In genomic region chr2:203786912-203787311, GRCh38 we compare ENCODE assay signal across 10 cellular contexts.
DNase-seq lines count a peak whose midpoint lies in the region; ATAC-seq and TF ChIP-seq lines count a peak whose summit lies in the region.
"Had no signal": no experiment of that assay in that cellular context is flagged by ENCODE, and none has a peak within 500 bp of the region (broad histone marks: within the 10 kb centered on the region; RNA-seq: fewer than 3 reads in every experiment).

No MANE protein-coding gene starts in this region.

- H3K27me3 ChIP-seq in skeletal muscle satellite cell (ENCODE audit: control insufficient read depth, insufficient read depth, low read length): no peaks in the 10 kb centered on the region
- H3K27me3 ChIP-seq: body of pancreas had no signal

- no peak for ATAC-seq in activated CD4-positive, alpha-beta T cell treated with anti-CD3 and anti-CD28 coated beads for 36 hours
- ATAC-seq: activated CD4-positive, CD25-positive, alpha-beta regulatory T cell treated with anti-CD3 and anti-CD28 coated beads, Interleukin-2, amount 50 U/mL, for 24 hours; body of pancreas had no signal

- peak overlapping the region; percentile 10 for H3K27ac Mint-ChIP-seq in glutamatergic neuron (ENCODE audit: unreplicated experiment)
- H3K27ac Mint-ChIP-seq in activated CD4-positive, alpha-beta T cell treated with anti-CD3 and anti-CD28 coated beads for 36 hours: no peak overlapping the region

- CTCF ChIA-PET in OCI-LY7 (lab: Charles Lee; ENCODE audit: unreplicated experiment): no interaction called here
- CTCF ChIA-PET in activated CD4-positive, alpha-beta T cell treated with anti-CD3 and anti-CD28 coated beads for 36 hours (lab: Charles Lee): interaction anchor here (1.2 kb wide), 1 partner anchor 123 kb away, joined by 3 read pairs; no protein-coding TSS in a partner anchor

- intact Hi-C loops in OCI-LY7 (cut with micrococcal nuclease; ENCODE audit: unreplicated experiment): no loop called here
- intact Hi-C loops in activated CD4-positive, alpha-beta T cell treated with anti-CD3 and anti-CD28 coated beads for 36 hours (cut with DNase I, micrococcal nuclease): no loop called here

- H3K36me3 Mint-ChIP-seq in glutamatergic neuron (ENCODE audit: unreplicated experiment): no peaks in the 10 kb centered on the region
- no peaks in the 10 kb centered on the region for H3K36me3 Mint-ChIP-seq in activated CD4-positive, alpha-beta T cell treated with anti-CD3 and anti-CD28 coated beads for 36 hours (ENCODE audit: low read depth)

- no peaks in the 10 kb centered on the region for H4K20me1 ChIP-seq in OCI-LY7 (ENCODE audit: insufficient read depth, low read length)

- H3K79me2 ChIP-seq in OCI-LY7 (ENCODE audit: insufficient read depth, low read depth, low read length): no peaks in the 10 kb centered on the region

- no peak overlapping the region for H3K4me3 Mint-ChIP-seq in glutamatergic neuron (ENCODE audit: unreplicated experiment)
- H3K4me3 Mint-ChIP-seq in activated CD4-positive, alpha-beta T cell treated with anti-CD3 and anti-CD28 coated beads for 36 hours: no peak overlapping the region

- H3K36me3 ChIP-seq in OCI-LY7 (ENCODE audit: insufficient read depth, low read length) (no peaks in the 10 kb centered on the region), skeletal muscle satellite cell (ENCODE audit: insufficient read depth, low read length) (no peaks in the 10 kb centered on the region)

- peak overlapping the region; percentile 71; the same call in 1 of the 2 replicates for H2AFZ ChIP-seq in OCI-LY7 (ENCODE audit: low read length)

- no peak overlapping the region for H3K27ac ChIP-seq in OCI-LY7 (ENCODE audit: low read depth, low read length, poor library complexity, severe bottlenecking)

- H3K4me1 Mint-ChIP-seq in glutamatergic neuron (ENCODE audit: low read depth, unreplicated experiment): peaks cover 7% of the 10 kb centered on the region
- H3K4me1 Mint-ChIP-seq in activated CD4-positive, alpha-beta T cell treated with anti-CD3 and anti-CD28 coated beads for 36 hours: peaks cover 36% of the 10 kb centered on the region

- H3K9me3 Mint-ChIP-seq in glutamatergic neuron (ENCODE audit: unreplicated experiment): no peaks in the 10 kb centered on the region
- H3K9me3 Mint-ChIP-seq in activated CD4-positive, alpha-beta T cell treated with anti-CD3 and anti-CD28 coated beads for 36 hours (ENCODE audit: low read depth): no peaks in the 10 kb centered on the region

- DNase-seq in M059J (ENCODE audit: low read depth): peak; percentile 26
- DNase-seq in OCI-LY7 (ENCODE audit: low spot score): peak; percentile 44
- no peak for DNase-seq in glutamatergic neuron
- no peak for DNase-seq in activated CD4-positive, alpha-beta T cell treated with anti-CD3 and anti-CD28 coated beads for 36 hours
- DNase-seq in NCI-H524 treated with DMSO at 0.1 percent for 48 hours (lab: John Stamatoyannopoulos, UW): no peak
- DNase-seq in activated CD8-positive, alpha-beta memory T cell treated with anti-CD3 and anti-CD28 coated beads for 24 hours: no peak
- DNase-seq in KG1 (lab: John Stamatoyannopoulos, UW): no peak

- no peaks in the 10 kb centered on the region for H3K9me2 ChIP-seq in OCI-LY7 (ENCODE audit: insufficient read depth, low read length)

- TF ChIP-seq CTCF in OCI-LY7 (conservative IDR thresholded peaks at IDR 0.05; ENCODE audit: low read length): no peak
- no peak for TF ChIP-seq CTCF in glutamatergic neuron (IDR thresholded peaks at IDR 0.05; ENCODE audit: partially characterized antibody, unreplicated experiment)

- H3K4me1 ChIP-seq in OCI-LY7 (ENCODE audit: insufficient read depth, low read length, poor library complexity, severe bottlenecking) (peaks cover 49% of the 10 kb centered on the region), skeletal muscle satellite cell (ENCODE audit: control insufficient read depth, insufficient read depth, low read length) (peaks cover 67% of the 10 kb centered on the region)
- H3K4me1 ChIP-seq: body of pancreas had no signal

- POLR2A ChIA-PET in OCI-LY7 (lab: Charles Lee): interaction anchor here (0.7 to 1.4 kb wide), 7 partner anchors 12 to 318 kb away, joined by 3 to 4 read pairs (median 3); no protein-coding TSS in a partner anchor
- POLR2A ChIA-PET in activated CD4-positive, alpha-beta T cell treated with anti-CD3 and anti-CD28 coated beads for 36 hours (lab: Charles Lee): interaction anchor here (0.6 kb wide), 1 partner anchor 125 kb away, joined by 4 read pairs; no protein-coding TSS in a partner anchor

- H3K9me3 ChIP-seq in OCI-LY7 (ENCODE audit: low read length) (no peaks in the 10 kb centered on the region), skeletal muscle satellite cell (replicated peaks; ENCODE audit: low read length) (no peaks in the 10 kb centered on the region)
- H3K9me3 ChIP-seq: body of pancreas had no signal

- no TSS peak for BruUV-seq in OCI-LY7 (replicated peaks; lab: Mats Ljungman, UMichigan)

- H3K9ac ChIP-seq in skeletal muscle satellite cell (ENCODE audit: low read depth, low read length): peak overlapping the region; percentile 64

- H3K4me2 ChIP-seq in OCI-LY7 (ENCODE audit: low read length): peak overlapping the region; percentile 46
- H3K4me2 ChIP-seq in skeletal muscle satellite cell (ENCODE audit: low read length): no peak overlapping the region

- no peaks in the 10 kb centered on the region for H3K27me3 Mint-ChIP-seq in glutamatergic neuron (ENCODE audit: unreplicated experiment)
- no peaks in the 10 kb centered on the region for H3K27me3 Mint-ChIP-seq in activated CD4-positive, alpha-beta T cell treated with anti-CD3 and anti-CD28 coated beads for 36 hours

- H3K4me3 ChIP-seq in OCI-LY7 (ENCODE audit: low read depth, low read length, poor library complexity, severe bottlenecking) (no peak overlapping the region), skeletal muscle satellite cell (ENCODE audit: low read length) (no peak overlapping the region)
- H3K4me3 ChIP-seq: body of pancreas had no signal

Comparison
In these comparisons a context has a peak if more than half of its experiments do, and no peak if none do; other contexts are left out.
1. DNase-seq: peak in M059J (single experiment) and OCI-LY7 (single experiment); none in glutamatergic neuron (single experiment), activated CD4-positive, alpha-beta T cell treated with anti-CD3 and anti-CD28 coated beads for 36 hours (single experiment), NCI-H524 treated with DMSO at 0.1 percent for 48 hours (single experiment), activated CD8-positive, alpha-beta memory T cell treated with anti-CD3 and anti-CD28 coated beads for 24 hours (single experiment) and KG1 (single experiment).